In genomic region chr14:74947353-74948227, GRCh38 we compare ENCODE assay signal across 14 cellular contexts. TPM values are rescaled to one million over a fixed set of nuclear protein-coding genes. Genes with fewer than 3 reads are reported as not detected.
"Had no signal": no experiment of that assay in that cellular context is flagged by ENCODE, and none has a peak within 500 bp of the region (broad histone marks: within the 10 kb centered on the region; RNA-seq: fewer than 3 reads in every experiment).

No MANE protein-coding gene starts in this region.

- DNase-seq: activated CD4-positive, alpha-beta memory T cell treated with anti-CD3 and anti-CD28 coated beads, Interleukin-2, amount 10 ng/mL, durations not matched to agents 7 days and 5 days; activated CD4-positive, alpha-beta T cell treated with anti-CD3 and anti-CD28 coated beads for 4 hours; activated effector memory CD4-positive, alpha-beta T cell treated with anti-CD3 and anti-CD28 coated beads, Interleukin-2, amount 50 U/mL, for 16 hours; activated T-cell treated with anti-CD3 and anti-CD28 coated beads, Interleukin-2, amount 50 U/mL, for 4 hours; adrenal gland; caudate nucleus; colonic mucosa; effector CD4-positive, alpha-beta T cell; pancreas; T-helper 17 cell; transverse colon had no signal

- H3K9me3 ChIP-seq: adrenal gland, colonic mucosa, pancreas, transverse colon had no signal

- H3K4me3 Mint-ChIP-seq: activated CD4-positive, alpha-beta memory T cell treated with anti-CD3 and anti-CD28 coated beads, Interleukin-2, amount 10 ng/mL, durations not matched to agents 7 days and 5 days; activated naive CD4-positive, alpha-beta T cell treated with anti-CD3 and anti-CD28 coated beads, Interleukin-2, amount 50 U/mL, for 24 hours; activated T-cell treated with anti-CD3 and anti-CD28 coated beads, Interleukin-2, amount 50 U/mL, for 4 hours; neural crest cell; T-helper 17 cell had no signal

- H3K4me3 ChIP-seq: adrenal gland, colonic mucosa, pancreas, transverse colon had no signal

- H3K36me3 ChIP-seq: adrenal gland, colonic mucosa, pancreas, transverse colon had no signal

- H3K36me3 Mint-ChIP-seq: activated naive CD4-positive, alpha-beta T cell treated with anti-CD3 and anti-CD28 coated beads, Interleukin-2, amount 50 U/mL, for 24 hours; stimulated activated memory B cell treated with anti-CD40 and anti-IgM and Interleukin-4, amounts not matched to agents 10 μg/mL and 1 μg/mL and 100 μg/mL, for 72 hours had no signal

- H3K27me3 ChIP-seq: adrenal gland, colonic mucosa, pancreas, transverse colon had no signal

- H3K27ac ChIP-seq: adrenal gland, colonic mucosa, pancreas had no signal

- H3K27me3 Mint-ChIP-seq: activated CD4-positive, alpha-beta memory T cell treated with anti-CD3 and anti-CD28 coated beads, Interleukin-2, amount 10 ng/mL, durations not matched to agents 7 days and 5 days; activated naive CD4-positive, alpha-beta T cell treated with anti-CD3 and anti-CD28 coated beads, Interleukin-2, amount 50 U/mL, for 24 hours had no signal

- H3K27ac Mint-ChIP-seq: activated CD4-positive, alpha-beta memory T cell treated with anti-CD3 and anti-CD28 coated beads, Interleukin-2, amount 10 ng/mL, durations not matched to agents 7 days and 5 days; activated naive CD4-positive, alpha-beta T cell treated with anti-CD3 and anti-CD28 coated beads, Interleukin-2, amount 50 U/mL, for 24 hours; T-helper 17 cell had no signal

- ATAC-seq: activated T-cell treated with anti-CD3 and anti-CD28 coated beads, Interleukin-2, amount 50 U/mL, for 4 hours; pancreas; T-helper 17 cell had no signal

- H3K9me3 Mint-ChIP-seq: activated CD4-positive, alpha-beta memory T cell treated with anti-CD3 and anti-CD28 coated beads, Interleukin-2, amount 10 ng/mL, durations not matched to agents 7 days and 5 days; activated naive CD4-positive, alpha-beta T cell treated with anti-CD3 and anti-CD28 coated beads, Interleukin-2, amount 50 U/mL, for 24 hours; activated T-cell treated with anti-CD3 and anti-CD28 coated beads, Interleukin-2, amount 50 U/mL, for 4 hours; neural crest cell; stimulated activated memory B cell treated with anti-CD40 and anti-IgM and Interleukin-4, amounts not matched to agents 10 μg/mL and 1 μg/mL and 100 μg/mL, for 72 hours had no signal

RNA-seq across cellular contexts. Expression of gene PGF, which starts 7.8 kb away (rescaled TPM):
- total RNA-seq: T-helper 17 cell had no signal
